Comparison of ENCODE assay signal across 9 cellular contexts in genomic region chr6:36298037-36298436, GRCh38. TPM values are rescaled to one million over a fixed set of nuclear protein-coding genes. Genes with fewer than 3 reads are reported as not detected.
"Had no signal": no experiment of that assay in that cellular context is flagged by ENCODE, and none has a peak within 500 bp of the region (broad histone marks: within the 10 kb centered on the region; RNA-seq: fewer than 3 reads in every experiment).

No MANE protein-coding gene starts in this region.

- H3K27ac ChIP-seq: HL-60, KMS-11 had no signal

- DNase-seq: IMR-90, KBM-7, KG1 had no signal

- ATAC-seq: HepG2 had no signal

- H3K9ac ChIP-seq: KMS-11 had no signal

- FAIRE-seq: HepG2, HTR-8/SVneo had no signal

- H3K4me2 ChIP-seq: KMS-11 had no signal

RNA-seq across cellular contexts. Expression of gene PNPLA1, which starts 28.2 kb away (rescaled TPM):
- total RNA-seq: HepG2, IMR-90 had no signal
- polyA plus RNA-seq: HepG2, IMR-90 had no signal

RNA-seq across cellular contexts. Expression of gene BNIP5, which starts 38.7 kb away (rescaled TPM):
- total RNA-seq: HepG2, HT1080, IMR-90 had no signal
- polyA plus RNA-seq: HepG2, IgD-negative memory B cell, IMR-90 had no signal
